In the genomic region with DNA sequence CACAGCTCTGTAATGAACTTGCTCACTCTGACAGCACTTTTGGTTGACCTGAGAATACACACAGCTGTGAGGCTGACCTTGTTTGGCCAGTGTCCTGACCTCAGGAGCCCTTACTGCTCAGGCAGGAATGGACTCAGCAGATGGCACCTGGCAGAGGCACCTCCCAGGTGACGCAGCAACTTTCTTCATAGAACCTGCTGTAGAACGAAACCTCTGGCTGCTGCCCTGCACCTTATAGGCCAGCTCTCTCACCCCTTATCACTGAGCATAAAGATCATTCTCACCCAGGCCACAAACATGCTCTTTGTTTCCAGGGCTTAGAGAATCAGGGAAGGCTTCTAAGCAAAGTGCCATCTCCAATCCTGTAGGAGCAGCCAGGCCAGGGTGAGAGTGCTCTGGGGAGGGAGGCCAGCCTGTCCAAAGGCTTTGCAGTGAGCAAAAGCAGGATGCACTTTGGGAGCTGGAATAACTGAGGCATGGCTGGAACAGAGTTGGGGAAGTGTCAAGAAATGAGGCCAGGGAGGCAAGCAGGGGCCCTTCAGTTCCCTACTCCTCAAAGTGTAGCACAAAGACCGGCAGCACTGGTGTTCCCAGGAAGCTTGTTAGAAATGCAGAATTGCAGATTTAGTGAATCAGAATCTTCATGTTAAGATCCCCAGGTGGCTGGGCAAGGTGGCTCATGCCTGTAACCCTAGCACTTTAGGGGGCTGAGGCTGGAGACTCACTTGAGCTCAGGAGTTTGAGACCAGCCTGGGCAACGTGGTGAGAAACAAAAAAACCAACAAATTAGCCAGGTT, we compare ENCODE assay signal across 9 cellular contexts. TPM values are rescaled to one million over a fixed set of nuclear protein-coding genes. Genes with fewer than 3 reads are reported as not detected.
DNase-seq lines count a peak whose midpoint lies in the region; ATAC-seq, FAIRE-seq and TF ChIP-seq lines count a peak whose summit lies in the region.
"Had no signal": no experiment of that assay in that cellular context is flagged by ENCODE, and none has a peak within 500 bp of the region (broad histone marks: within the 10 kb centered on the region; RNA-seq: fewer than 3 reads in every experiment).

No MANE protein-coding gene starts in this region.

- no peak overlapping the region for H3K4me3 Mint-ChIP-seq in GM23338
- no peak overlapping the region for H3K4me3 Mint-ChIP-seq in astrocyte (ENCODE audit: unreplicated experiment)
- H3K4me3 Mint-ChIP-seq: activated CD4-positive, alpha-beta memory T cell treated with anti-CD3 and anti-CD28 coated beads for 36 hours had no signal

- ATAC-seq in GM23338 (peak; percentile 29), GM21528 (IDR thresholded peaks at IDR 0.05; ENCODE audit: low FRiP score, unreplicated experiment) (no peak)

- intact Hi-C loops in spleen (cut with DNase I; ENCODE audit: low total_unique reads) (loop anchor here (10.0 kb wide), 2 partner anchors 258 to 348 kb away; no protein-coding TSS in a partner anchor), OCI-LY7 (cut with micrococcal nuclease; ENCODE audit: unreplicated experiment) (loop anchor here (5.0 kb wide), 1 partner anchor 160 kb away; no protein-coding TSS in a partner anchor)

- H3K27ac Mint-ChIP-seq in GM23338 (peak overlapping the region; percentile 87), astrocyte (ENCODE audit: unreplicated experiment) (peak overlapping the region; percentile 60)
- H3K27ac Mint-ChIP-seq: activated CD4-positive, alpha-beta memory T cell treated with anti-CD3 and anti-CD28 coated beads for 36 hours had no signal

- H3K9me3 Mint-ChIP-seq in GM23338 = peaks cover 4% of the 10 kb centered on the region
- no peaks in the 10 kb centered on the region for H3K9me3 Mint-ChIP-seq in astrocyte (ENCODE audit: unreplicated experiment)
- H3K9me3 Mint-ChIP-seq: activated CD4-positive, alpha-beta memory T cell treated with anti-CD3 and anti-CD28 coated beads for 36 hours had no signal

- POLR2A ChIA-PET in OCI-LY7 (lab: Charles Lee) = interaction anchor here (0.6 to 1.0 kb wide), 4 partner anchors 13 to 717 kb away, joined by 3 read pairs; partner anchors contain the start of gene CENPU

- H3K9me2 ChIP-seq in GM23338 (ENCODE audit: insufficient read depth) (no peaks in the 10 kb centered on the region), OCI-LY7 (ENCODE audit: insufficient read depth, low read length) (no peaks in the 10 kb centered on the region)

- H3K4me3 ChIP-seq in GM23338 = no peak overlapping the region
- no peak overlapping the region for H3K4me3 ChIP-seq in astrocyte (ENCODE audit: insufficient read depth, low read depth, low read length)
- H3K4me3 ChIP-seq in spleen = no peak overlapping the region
- no peak overlapping the region for H3K4me3 ChIP-seq in OCI-LY7 (ENCODE audit: low read depth, low read length, poor library complexity, severe bottlenecking)

- FAIRE-seq in astrocyte (lab: Jason Lieb, UNC) = no peak

- H3K27ac ChIP-seq in GM23338 (ENCODE audit: low read depth) (no peak overlapping the region), astrocyte (ENCODE audit: low read depth, low read length) (no peak overlapping the region), layer of hippocampus (ENCODE audit: low read depth, low read length) (peak overlapping the region; percentile 69), spleen (peak overlapping the region in 7 of 8 donors; percentile 30 to 80 (median 71)), OCI-LY7 (ENCODE audit: low read depth, low read length, poor library complexity, severe bottlenecking) (no peak overlapping the region)

- no peaks in the 10 kb centered on the region for H3K9me3 ChIP-seq in astrocyte (ENCODE audit: insufficient read depth, low read depth, low read length)
- H3K9me3 ChIP-seq in spleen = no peaks in the 10 kb centered on the region
- no peaks in the 10 kb centered on the region for H3K9me3 ChIP-seq in OCI-LY7 (ENCODE audit: low read length)

- H3K4me1 ChIP-seq in GM23338 (ENCODE audit: insufficient read depth) = peaks cover 33% of the 10 kb centered on the region
- H3K4me1 ChIP-seq in astrocyte (ENCODE audit: insufficient read depth, low read length) = peaks cover 8% of the 10 kb centered on the region
- peaks cover 0 to 36% (median 26%) of the 10 kb centered on the region in 6 donors for H3K4me1 ChIP-seq in spleen
- peaks cover 9% of the 10 kb centered on the region for H3K4me1 ChIP-seq in OCI-LY7 (ENCODE audit: insufficient read depth, low read length, poor library complexity, severe bottlenecking)

- peak; percentile 20 for DNase-seq in GM23338 (ENCODE audit: low spot score)
- DNase-seq in astrocyte (ENCODE audit: low read depth) = no peak
- DNase-seq in spleen = no peak
- DNase-seq in NCI-H226 = no peak
- DNase-seq in OCI-LY7 (ENCODE audit: low spot score) = no peak
- DNase-seq in SK-N-DZ (ENCODE audit: low spot score) = no peak
- DNase-seq: activated CD4-positive, alpha-beta memory T cell treated with anti-CD3 and anti-CD28 coated beads for 36 hours had no signal

- TF ChIP-seq POLR2A in spleen (IDR thresholded peaks at IDR 0.05) = no peak

- peak overlapping the region; percentile 76; the same call in 1 of the 2 replicates for H2AFZ ChIP-seq in GM23338
- no peak overlapping the region for H2AFZ ChIP-seq in astrocyte (ENCODE audit: low read depth, low read length)
- H2AFZ ChIP-seq in OCI-LY7 (ENCODE audit: low read length) = no peak overlapping the region

- CTCF ChIA-PET in OCI-LY7 (lab: Charles Lee; ENCODE audit: unreplicated experiment) = interaction anchor here (0.6 kb wide), 1 partner anchor 15 kb away, joined by 3 read pairs; no protein-coding TSS in a partner anchor

- H3K79me2 ChIP-seq in GM23338 (replicated peaks; ENCODE audit: insufficient read depth) (no peaks in the 10 kb centered on the region), astrocyte (ENCODE audit: insufficient read depth, low read length) (no peaks in the 10 kb centered on the region), OCI-LY7 (ENCODE audit: insufficient read depth, low read depth, low read length) (no peaks in the 10 kb centered on the region)

- H4K20me1 ChIP-seq in GM23338 (replicated peaks; ENCODE audit: insufficient read depth) (no peaks in the 10 kb centered on the region), astrocyte (ENCODE audit: insufficient read depth, low read length) (no peaks in the 10 kb centered on the region), OCI-LY7 (ENCODE audit: insufficient read depth, low read length) (no peaks in the 10 kb centered on the region)

- WGBS in spleen, 5 donors = 62 to 83% (median 75%) methylated on average over 4 of the region's 4 CpGs

- no peak overlapping the region for H3K9ac ChIP-seq in astrocyte (ENCODE audit: low read length)

- H3F3A ChIP-seq in GM23338 (replicated peaks; ENCODE audit: low read depth) = no peaks in the 10 kb centered on the region

- peaks cover 14% of the 10 kb centered on the region for H3K27me3 Mint-ChIP-seq in GM23338 (ENCODE audit: insufficient read depth, low read depth, poor library complexity)
- H3K27me3 Mint-ChIP-seq in astrocyte (ENCODE audit: low read depth, unreplicated experiment) = peaks cover 42% of the 10 kb centered on the region
- H3K27me3 Mint-ChIP-seq: activated CD4-positive, alpha-beta memory T cell treated with anti-CD3 and anti-CD28 coated beads for 36 hours had no signal

- BruUV-seq in OCI-LY7 (replicated peaks; lab: Mats Ljungman, UMichigan) = no TSS peak

- H3K36me3 ChIP-seq in GM23338 (ENCODE audit: insufficient read depth) (no peaks in the 10 kb centered on the region), astrocyte (ENCODE audit: insufficient read depth, low read length) (no peaks in the 10 kb centered on the region), spleen (peaks cover 0 to 1% (median 0%) of the 10 kb centered on the region in 6 donors), OCI-LY7 (ENCODE audit: insufficient read depth, low read length) (no peaks in the 10 kb centered on the region)

- TF ChIP-seq CTCF in GM23338 (conservative IDR thresholded peaks at IDR 0.05; ENCODE audit: low read depth in 2 of 2) = no peak
- no peak for TF ChIP-seq CTCF in astrocyte (IDR thresholded peaks at IDR 0.05; ENCODE audit: insufficient read depth, low read depth, low read length)
- no peak for TF ChIP-seq CTCF in spleen (IDR thresholded peaks at IDR 0.05 in 8 of 11, conservative IDR thresholded peaks at IDR 0.05 in 3 of 11)
- no peak for TF ChIP-seq CTCF in OCI-LY7 (conservative IDR thresholded peaks at IDR 0.05; ENCODE audit: low read length)

- peaks cover 49% of the 10 kb centered on the region for H3K4me1 Mint-ChIP-seq in GM23338
- peaks cover 21% of the 10 kb centered on the region for H3K4me1 Mint-ChIP-seq in astrocyte (ENCODE audit: low read depth, unreplicated experiment)

- H3K36me3 Mint-ChIP-seq in GM23338 (ENCODE audit: low read depth) = peaks cover 2% of the 10 kb centered on the region; the same call in 2 of the 3 replicates
- H3K36me3 Mint-ChIP-seq in astrocyte (ENCODE audit: low read depth, unreplicated experiment) = peaks cover 3% of the 10 kb centered on the region
- H3K36me3 Mint-ChIP-seq: activated CD4-positive, alpha-beta memory T cell treated with anti-CD3 and anti-CD28 coated beads for 36 hours had no signal

- H3K27me3 ChIP-seq in GM23338 (ENCODE audit: insufficient read depth) = no peaks in the 10 kb centered on the region
- peaks cover 5% of the 10 kb centered on the region for H3K27me3 ChIP-seq in astrocyte (ENCODE audit: insufficient read depth, low read length)
- H3K27me3 ChIP-seq in layer of hippocampus (ENCODE audit: control insufficient read depth, insufficient read depth, low read length) = no peaks in the 10 kb centered on the region
- H3K27me3 ChIP-seq in spleen (replicated peaks in 1 of 7) = no peaks in the 10 kb centered on the region

- H3K4me2 ChIP-seq in GM23338 (peak overlapping the region; percentile 39), astrocyte (ENCODE audit: low read length) (no peak overlapping the region), OCI-LY7 (ENCODE audit: low read length) (no peak overlapping the region)

TF ChIP-seq in GM23338, 12 proteins besides CTCF, POLR2A, EP300 and RAD21 (continues in another document):
- no peak for TF ChIP-seq JUNB (IDR thresholded peaks at IDR 0.05; ENCODE audit: unreplicated experiment)

RNA-seq across cellular contexts. Expression of gene CENPU, which starts 13.3 kb away (rescaled TPM):
- total RNA-seq in GM23338 (2014; rRNA removed; shearing (Covaris generic)) = 77.0 and 88.3 TPM in 2 replicates
- polyA plus RNA-seq in GM23338 (2016; fragmentation: Nextera tagmentation; extraction: Ambion mirVana) (152 and 186 TPM in 2 replicates), spleen (10 to 100 TPM in 1 of 3 donors, 1 to 10 TPM in 2; 5.7 to 12.9 (median 5.8) TPM)
- total RNA-seq in astrocyte (3.0 and 6.0 TPM in 2 replicates), spleen (1 to 10 TPM; 3.0 to 8.7 (median 5.0) TPM), OCI-LY7 (2022) (132 and 160 TPM in 2 replicates)
- 83.9 and 85.1 TPM in 2 replicates for total RNA-seq in OCI-LY7 (2014; rRNA removed; shearing (Covaris generic))
- 114 and 125 TPM in 2 replicates for polyA plus RNA-seq in SK-N-DZ (2014; cell fraction: cytosol; rRNA removed)
- polyA plus RNA-seq in SK-N-DZ (2014; cell fraction: nucleus; rRNA removed) = 149 and 172 TPM in 2 replicates

Comparison
In these comparisons a context has a peak if more than half of its experiments do, and no peak if none do; other contexts are left out.
1. H3K27ac ChIP-seq: peak in layer of hippocampus (single experiment) and spleen (7 of 8); none in GM23338 (single experiment), astrocyte (single experiment) and OCI-LY7 (single experiment).